Comparison of ENCODE assay signal across 21 cellular contexts in genomic region chr10:22537810-22538209, GRCh38.
DNase-seq lines count a peak whose midpoint lies in the region; ATAC-seq, FAIRE-seq and TF ChIP-seq lines count a peak whose summit lies in the region.
"Had no signal": no experiment of that assay in that cellular context is flagged by ENCODE, and none has a peak within 500 bp of the region (broad histone marks: within the 10 kb centered on the region; RNA-seq: fewer than 3 reads in every experiment).

No MANE protein-coding gene starts in this region.

- H4K20me1 ChIP-seq in K562 (replicated peaks; ENCODE audit: control insufficient read depth, insufficient read depth, low read length) = peaks cover 3% of the 10 kb centered on the region; the same call in 1 of the 2 replicates

- peak overlapping the region; percentile 57 for H3K4me3 Mint-ChIP-seq in endothelial cell (ENCODE audit: unreplicated experiment)

- no peaks in the 10 kb centered on the region for H3K9me1 ChIP-seq in K562 (ENCODE audit: control insufficient read depth, insufficient read depth, low read length)

- no peaks in the 10 kb centered on the region for H3K27me3 ChIP-seq in K562 (ENCODE audit: control insufficient read depth in 2 of 2, insufficient read depth in 2 of 2, low read length in 2 of 2)
- no peaks in the 10 kb centered on the region for H3K27me3 ChIP-seq in layer of hippocampus (ENCODE audit: control insufficient read depth, insufficient read depth, low read length)

- no peaks in the 10 kb centered on the region for H3K4me1 ChIP-seq in K562 (replicated peaks in 1 of 2; ENCODE audit: control insufficient read depth in 2 of 2, insufficient read depth in 2 of 2, low read length in 2 of 2)

- no TSS peak for BruUV-seq in K562 (replicated peaks; lab: Mats Ljungman, UMichigan)

- H3K4me3 ChIP-seq in K562 = no peak overlapping the region
- H3K4me3 ChIP-seq: GM12878 had no signal

- 94% methylated on average over 6 of the region's 6 CpGs for WGBS in K562 (ENCODE audit: insufficient coverage, low coverage, missing lambda C conversion rate)

- H3K27ac ChIP-seq in K562 (ENCODE audit: extremely low read depth, low read depth, low read length) (no peak overlapping the region), layer of hippocampus (ENCODE audit: low read depth, low read length) (peak overlapping the region; percentile 55), substantia nigra (ENCODE audit: low read depth, low read length, poor library complexity, severe bottlenecking) (peak overlapping the region; percentile 66)
- H3K27ac ChIP-seq: KMS-11 had no signal

- H3K79me2 ChIP-seq in K562 (ENCODE audit: control insufficient read depth, insufficient read depth, low read length) = no peaks in the 10 kb centered on the region

- DNase-seq in K562 (ENCODE audit: extremely low read depth in 1 of 4, low spot score in 3 of 4) (no peak), endothelial cell (ENCODE audit: low spot score) (no peak), substantia nigra (lab: John Stamatoyannopoulos, UW) (peak in 3 of 49 donors; percentile 13 to 27 (median 23)), KBM-7 (no peak)
- no peak for DNase-seq in stimulated activated CD4-positive, alpha-beta T cell treated with anti-CD3 and anti-CD28 coated beads, Interleukin-15, amount 100 ng/mL, for 24 hours
- DNase-seq: ACHN; C1 segment of cervical spinal cord; CD8-positive, alpha-beta memory T cell; DMS53; EL; NCI-H1092; NCI-H1436 treated with DMSO at 0.1 percent for 48 hours; NCI-H2029 treated with DMSO at 0.1 percent for 48 hours; NCI-H446 treated with DMSO at 0.1 percent for 48 hours had no signal

- no peaks in the 10 kb centered on the region for H3K4me1 Mint-ChIP-seq in endothelial cell (ENCODE audit: unreplicated experiment)

- intact Hi-C loops in K562 (cut with micrococcal nuclease) = loop anchor here (10.0 kb wide), 1 partner anchor 283 kb away; no protein-coding TSS in a partner anchor

- POLR2A ChIA-PET in K562 (lab: Yijun Ruan, JAX) = no interaction called here

- no peak overlapping the region for H3K27ac Mint-ChIP-seq in endothelial cell (ENCODE audit: unreplicated experiment)

- H3K4me2 ChIP-seq in K562 (ENCODE audit: insufficient read depth, low read length) = no peak overlapping the region
- H3K4me2 ChIP-seq: KMS-11 had no signal

- CTCF ChIA-PET in K562 (lab: Yijun Ruan, JAX; ENCODE audit: low intra/inter-chr PET ratio) = no interaction called here

- ATAC-seq in K562 (no peak), HG03196 (IDR thresholded peaks at IDR 0.05; ENCODE audit: unreplicated experiment) (no peak)
- ATAC-seq: GM12878, HepG2, Panc1 had no signal

- no peak for TF ChIP-seq POLR2A in K562 (conservative IDR thresholded peaks at IDR 0.05)

- no peaks in the 10 kb centered on the region for H3K9me3 ChIP-seq in K562 (replicated peaks; ENCODE audit: control insufficient read depth, insufficient read depth, low read depth, low read length)

- TF ChIP-seq CTCF in K562 (IDR thresholded peaks at IDR 0.05 in 2 of 3, conservative IDR thresholded peaks at IDR 0.05 in 1 of 3; ENCODE audit: insufficient read depth in 2 of 3, low read depth in 1 of 3, low read length in 3 of 3) (no peak), endothelial cell (IDR thresholded peaks at IDR 0.05; ENCODE audit: unreplicated experiment) (no peak)

- no peak overlapping the region for H2AFZ ChIP-seq in K562 (ENCODE audit: low read depth, low read length)

- FAIRE-seq in K562 (lab: Jason Lieb, UNC) = no peak
- FAIRE-seq: GM12878, H1, HepG2 had no signal

- peaks cover 10% of the 10 kb centered on the region for H3K27me3 Mint-ChIP-seq in endothelial cell (ENCODE audit: unreplicated experiment)

- TF ChIP-seq EP300 in K562 (IDR thresholded peaks at IDR 0.05; ENCODE audit: low read length) = no peak

- H3K36me3 ChIP-seq in K562 (ENCODE audit: control insufficient read depth, insufficient read depth, low read length) = peaks cover 73% of the 10 kb centered on the region; the same call in 2 of the 3 replicates

- H3K9me3 Mint-ChIP-seq in endothelial cell (ENCODE audit: unreplicated experiment) = no peaks in the 10 kb centered on the region
- H3K9me3 Mint-ChIP-seq: CD8-positive, alpha-beta memory T cell had no signal

- in situ Hi-C loops in K562 (cut with MboI) = no loop called here
- in situ Hi-C loops in KBM-7 (cut with MboI; ENCODE audit: low pct_unique_long_range_greater_than_20kb, low sequenced_read_pairs) = no loop called here

- peaks cover 73% of the 10 kb centered on the region for H3K36me3 Mint-ChIP-seq in endothelial cell (ENCODE audit: low read depth, unreplicated experiment)

- TF ChIP-seq RAD21 in K562 (CRISPR knock-in tag; conservative IDR thresholded peaks at IDR 0.05 in 1 of 2, IDR thresholded peaks at IDR 0.05 in 1 of 2) = no peak

- no peak overlapping the region for H3K9ac ChIP-seq in K562 (ENCODE audit: insufficient read depth in 1 of 2, low read depth in 2 of 2, low read length in 2 of 2)
- H3K9ac ChIP-seq: KMS-11 had no signal

TF ChIP-seq in K562, 482 proteins besides CTCF, POLR2A, EP300 and RAD21:
- 0 out of 2 replicates have a peak, but pooled peaks have one; percentile 20 for TF ChIP-seq POLR2G (IDR thresholded peaks at IDR 0.05; ENCODE audit: low read depth, low read length)
- TF ChIP-seq RBM22 (IDR thresholded peaks at IDR 0.05; ENCODE audit: low read depth, low read length, poor library complexity, severe bottlenecking) = peak; percentile 66
- TF ChIP-seq ZNF280B (CRISPR knock-in tag; IDR thresholded peaks at IDR 0.05) = no peak
